ENCODE assay signal across 11 cellular contexts in the genomic region with DNA sequence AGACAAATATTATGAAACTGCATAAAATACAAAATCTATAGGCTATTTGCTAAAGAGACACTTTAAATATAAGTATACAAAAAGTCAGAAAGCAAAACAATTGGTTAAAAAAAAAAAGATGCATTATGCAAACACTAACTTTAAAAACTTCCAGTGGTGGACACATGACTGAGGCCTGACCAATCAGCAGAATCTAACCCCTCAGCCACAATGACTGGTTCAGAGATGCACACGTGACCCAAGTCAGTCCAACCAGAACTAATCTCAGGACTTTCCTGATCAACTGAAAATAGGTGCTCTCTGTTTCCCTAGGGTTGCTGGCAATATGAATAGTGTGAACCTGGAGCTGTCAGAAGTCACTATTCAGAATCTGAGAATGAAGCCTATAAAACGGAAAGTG. TPM values are rescaled to one million over a fixed set of nuclear protein-coding genes. Genes with fewer than 3 reads are reported as not detected.
"Had no signal": no experiment of that assay in that cellular context is flagged by ENCODE, and none has a peak within 500 bp of the region (broad histone marks: within the 10 kb centered on the region; RNA-seq: fewer than 3 reads in every experiment).

No MANE protein-coding gene starts in this region.

- H3K27ac ChIP-seq: KMS-11 had no signal

- FAIRE-seq: H1, H54, HTR-8/SVneo had no signal

- ATAC-seq: GM23338 had no signal

- H3K4me3 ChIP-seq: GM23338 had no signal

- H2AFZ ChIP-seq: GM23338 had no signal

- DNase-seq: H9, HCEC 1CT, Karpas-422, KBM-7 had no signal

- H3K4me2 ChIP-seq: GM23338, KMS-11 had no signal

- H3K9ac ChIP-seq: KMS-11 had no signal

RNA-seq across cellular contexts. Expression of a gene that starts 22.7 kb away (rescaled TPM):
- total RNA-seq: HT-29 had no signal
- polyA plus RNA-seq: IgD-negative memory B cell had no signal
